In the genomic region with DNA sequence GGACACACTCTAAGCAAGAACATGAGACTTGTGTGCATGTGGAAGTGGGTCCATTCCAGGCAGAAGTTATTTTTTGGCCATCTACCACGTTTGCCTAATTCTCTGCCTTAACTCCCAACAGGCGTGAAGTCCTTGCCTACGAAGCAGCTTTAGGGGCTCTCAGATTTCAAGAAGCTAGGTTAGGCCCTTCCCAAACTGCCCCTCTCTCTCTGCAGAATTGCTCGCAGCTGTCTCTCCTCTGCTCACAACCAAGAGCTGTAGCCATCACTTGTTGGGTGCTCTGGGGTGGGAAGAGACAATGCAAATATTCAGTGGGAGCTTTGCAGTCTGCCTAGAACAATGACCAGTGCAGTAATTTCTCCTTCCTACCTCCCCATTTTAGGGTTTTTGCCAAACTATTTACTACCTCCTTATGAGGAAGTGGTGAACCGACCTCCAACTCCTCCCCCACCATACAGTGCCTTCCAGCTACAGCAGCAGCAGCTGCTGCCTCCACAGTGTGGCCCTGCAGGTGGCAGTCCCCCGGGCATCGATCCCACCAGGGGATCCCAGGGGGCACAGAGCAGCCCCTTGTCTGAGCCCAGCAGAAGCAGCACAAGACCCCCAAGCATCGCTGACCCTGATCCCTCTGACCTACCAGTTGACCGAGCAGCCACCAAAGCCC, we compare ENCODE assay signal across 14 cellular contexts. TPM values are rescaled to one million over a fixed set of nuclear protein-coding genes. Genes with fewer than 3 reads are reported as not detected.
DNase-seq lines count a peak whose midpoint lies in the region; ATAC-seq and TF ChIP-seq lines count a peak whose summit lies in the region.
"Had no signal": no experiment of that assay in that cellular context is flagged by ENCODE, and none has a peak within 500 bp of the region (broad histone marks: within the 10 kb centered on the region; RNA-seq: fewer than 3 reads in every experiment).

No MANE protein-coding gene starts in this region.

- H3K36me3 Mint-ChIP-seq in stimulated activated naive CD8-positive, alpha-beta T cell treated with anti-CD3 and anti-CD28 coated beads, Interleukin-15, Interleukin-2, amounts not matched to agents 100 ng/mL and 50 ng/mL, for 24 hours (ENCODE audit: low read depth) = peaks cover 30% of the 10 kb centered on the region
- no peaks in the 10 kb centered on the region for H3K36me3 Mint-ChIP-seq in T-helper 17 cell (ENCODE audit: low read depth)

- WGBS in right cardiac atrium = 77% methylated on average over 9 of the region's 9 CpGs

- intact Hi-C loops in right cardiac atrium (cut with DNase I) = loop anchor here in 1 of 4 donors (10.0 kb wide), 1 partner anchor 68 kb away; the partner anchor contains the start of gene WBP1L
- intact Hi-C loops in upper lobe of right lung (cut with DNase I) = no loop called here

- peaks cover 14% of the 10 kb centered on the region for H3K4me1 Mint-ChIP-seq in stimulated activated naive CD8-positive, alpha-beta T cell treated with anti-CD3 and anti-CD28 coated beads, Interleukin-15, Interleukin-2, amounts not matched to agents 100 ng/mL and 50 ng/mL, for 24 hours (ENCODE audit: low read depth)
- peaks cover 5% of the 10 kb centered on the region for H3K4me1 Mint-ChIP-seq in T-helper 17 cell

- no peak overlapping the region for H3K4me3 ChIP-seq in right cardiac atrium (ENCODE audit: low read length)
- H3K4me3 ChIP-seq in upper lobe of right lung = no peak overlapping the region
- H3K4me3 ChIP-seq: lung, testis had no signal

- H3K27me3 Mint-ChIP-seq in stimulated activated naive CD8-positive, alpha-beta T cell treated with anti-CD3 and anti-CD28 coated beads, Interleukin-15, Interleukin-2, amounts not matched to agents 100 ng/mL and 50 ng/mL, for 24 hours = no peaks in the 10 kb centered on the region
- H3K27me3 Mint-ChIP-seq in T-helper 17 cell = no peaks in the 10 kb centered on the region

- H3K36me3 ChIP-seq in upper lobe of right lung = peaks cover 56% of the 10 kb centered on the region

- no peak for TF ChIP-seq CTCF in upper lobe of right lung (IDR thresholded peaks at IDR 0.05)

- H3K9me3 ChIP-seq in T-helper 17 cell (ENCODE audit: control insufficient read depth, low read length, poor library complexity, severe bottlenecking) (no peaks in the 10 kb centered on the region), right cardiac atrium (ENCODE audit: control insufficient read depth, low read length) (no peaks in the 10 kb centered on the region), upper lobe of right lung (no peaks in the 10 kb centered on the region)
- H3K9me3 ChIP-seq: testis had no signal

- H3K4me1 ChIP-seq in right cardiac atrium (ENCODE audit: control insufficient read depth, insufficient read depth, low read length) = peaks cover 22% of the 10 kb centered on the region
- peaks cover 43% of the 10 kb centered on the region for H3K4me1 ChIP-seq in upper lobe of right lung

- H3K27ac ChIP-seq in right cardiac atrium (ENCODE audit: low read length) (peak overlapping the region; percentile 10), upper lobe of right lung (no peak overlapping the region)

- no peak for ATAC-seq in stimulated activated naive CD8-positive, alpha-beta T cell treated with anti-CD3 and anti-CD28 coated beads, Interleukin-15, Interleukin-2, amounts not matched to agents 100 U/mL and 50 U/mL, for 24 hours
- ATAC-seq in T-helper 17 cell (peak; percentile 50), right cardiac atrium (no peak), upper lobe of right lung (peak; percentile 42), GM19023 (IDR thresholded peaks at IDR 0.05; ENCODE audit: unreplicated experiment) (no peak)
- ATAC-seq: HCT116 had no signal

- H3K27me3 ChIP-seq in right cardiac atrium (ENCODE audit: control insufficient read depth, insufficient read depth) (no peaks in the 10 kb centered on the region), upper lobe of right lung (no peaks in the 10 kb centered on the region)
- H3K27me3 ChIP-seq: testis had no signal

- DNase-seq in stimulated activated naive CD8-positive, alpha-beta T cell treated with anti-CD3 and anti-CD28 coated beads, Interleukin-15, Interleukin-2, amounts not matched to agents 100 U/mL and 50 U/mL, for 24 hours = no peak
- no peak for DNase-seq in T-helper 17 cell
- peak in 2 of 3 donors; percentile 63 for DNase-seq in right cardiac atrium
- DNase-seq in upper lobe of right lung = no peak
- no peak for DNase-seq in NCI-H510A (lab: John Stamatoyannopoulos, UW)
- no peak for DNase-seq in DMS153 treated with DMSO at 0.1 percent for 48 hours (lab: John Stamatoyannopoulos, UW; ENCODE audit: unreplicated experiment)
- DNase-seq: activated CD4-positive, alpha-beta T cell treated with anti-CD3 and anti-CD28 coated beads for 1 hour; NCI-H526; testis had no signal

- H3K27ac Mint-ChIP-seq in stimulated activated naive CD8-positive, alpha-beta T cell treated with anti-CD3 and anti-CD28 coated beads, Interleukin-15, Interleukin-2, amounts not matched to agents 100 ng/mL and 50 ng/mL, for 24 hours = peak overlapping the region; percentile 57
- H3K27ac Mint-ChIP-seq in T-helper 17 cell = no peak overlapping the region

- no peaks in the 10 kb centered on the region for H3K9me3 Mint-ChIP-seq in stimulated activated naive CD8-positive, alpha-beta T cell treated with anti-CD3 and anti-CD28 coated beads, Interleukin-15, Interleukin-2, amounts not matched to agents 100 ng/mL and 50 ng/mL, for 24 hours

- H3K4me3 Mint-ChIP-seq in stimulated activated naive CD8-positive, alpha-beta T cell treated with anti-CD3 and anti-CD28 coated beads, Interleukin-15, Interleukin-2, amounts not matched to agents 100 ng/mL and 50 ng/mL, for 24 hours = no peak overlapping the region
- H3K4me3 Mint-ChIP-seq in T-helper 17 cell = no peak overlapping the region

RNA-seq across cellular contexts. Expression of gene CYP17A1, which starts 24.9 kb away (rescaled TPM):
- total RNA-seq in T-helper 17 cell (not detected), right cardiac atrium (not detected), upper lobe of right lung (1.9 TPM)
- polyA plus RNA-seq in right cardiac atrium = 0.11 TPM
- polyA plus RNA-seq: BJ had no signal

RNA-seq across cellular contexts. Expression of gene BORCS7, which starts 41.7 kb away (rescaled TPM):
- total RNA-seq in T-helper 17 cell = 10 to 100 TPM; 15.3 to 19.0 TPM
- total RNA-seq in right cardiac atrium = 10 to 100 TPM; 17.7 to 25.8 (median 20.4) TPM
- 24.4 TPM for polyA plus RNA-seq in right cardiac atrium
- 22.1 TPM for total RNA-seq in upper lobe of right lung

RNA-seq across cellular contexts. Expression of gene AS3MT, which starts 56.9 kb away (rescaled TPM):
- total RNA-seq in T-helper 17 cell = 1 to 10 TPM in 1 of 2 donors, not detected in 1; 1.0 TPM
- total RNA-seq in right cardiac atrium = 10 to 100 TPM in 3 of 4 donors, 1 to 10 TPM in 1; 10.0 to 17.5 (median 14.1) TPM
- polyA plus RNA-seq in right cardiac atrium = 35.2 TPM
- total RNA-seq in upper lobe of right lung = 2.5 TPM

Comparison
In these comparisons a context has a peak if more than half of its experiments do, and no peak if none do; other contexts are left out.
1. ATAC-seq: peak in T-helper 17 cell (single experiment) and upper lobe of right lung (single experiment); none in stimulated activated naive CD8-positive, alpha-beta T cell treated with anti-CD3 and anti-CD28 coated beads, Interleukin-15, Interleukin-2, amounts not matched to agents 100 U/mL and 50 U/mL, for 24 hours (single experiment), right cardiac atrium (0 of 2) and GM19023 (single experiment).
2. DNase-seq: peak in right cardiac atrium (2 of 3); none in stimulated activated naive CD8-positive, alpha-beta T cell treated with anti-CD3 and anti-CD28 coated beads, Interleukin-15, Interleukin-2, amounts not matched to agents 100 U/mL and 50 U/mL, for 24 hours (single experiment), T-helper 17 cell (0 of 3), upper lobe of right lung (single experiment), NCI-H510A (single experiment) and DMS153 treated with DMSO at 0.1 percent for 48 hours (single experiment).